In the genomic region with DNA sequence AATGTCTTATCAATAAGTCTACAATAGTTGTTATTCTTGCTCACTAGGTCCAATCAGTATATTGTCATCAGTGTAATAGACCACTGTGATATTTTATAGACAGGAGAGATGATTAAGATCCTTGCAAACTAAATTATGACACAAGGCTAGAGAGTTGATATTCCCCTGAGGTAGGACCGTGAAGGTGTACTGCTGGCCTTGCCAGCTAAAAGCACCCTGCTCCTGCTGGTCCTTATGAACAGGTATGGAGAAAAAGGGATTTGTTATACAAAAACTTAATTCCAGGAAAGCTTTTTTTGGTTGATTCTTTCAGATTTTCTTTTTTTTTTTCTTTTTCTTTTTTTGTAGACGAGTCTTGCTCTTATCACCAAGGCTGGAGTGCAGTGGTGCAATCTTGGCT, we compare ENCODE assay signal across 26 cellular contexts.
"Had no signal": no experiment of that assay in that cellular context is flagged by ENCODE, and none has a peak within 500 bp of the region (broad histone marks: within the 10 kb centered on the region; RNA-seq: fewer than 3 reads in every experiment).

No MANE protein-coding gene starts in this region.

- H3K27ac ChIP-seq: stomach, suprapubic skin, testis, thoracic aorta, thyroid gland, tibial artery, tibial nerve, transverse colon, upper lobe of left lung, upper lobe of right lung, uterus, vagina had no signal

- H3K36me3 ChIP-seq: stomach, suprapubic skin, thoracic aorta, thyroid gland, tibial artery, tibial nerve, transverse colon, upper lobe of left lung, upper lobe of right lung, uterus, vagina had no signal

- H3K4me3 ChIP-seq: stomach, suprapubic skin, testis, thoracic aorta, thyroid gland, tibial artery, tibial nerve, transverse colon, upper lobe of left lung, upper lobe of right lung, uterus, vagina had no signal

- H3K9me3 ChIP-seq: suprapubic skin, testis, thoracic aorta, thyroid gland, tibial artery, transverse colon, upper lobe of left lung, upper lobe of right lung, uterus, vagina had no signal

- ATAC-seq: stimulated activated effector memory CD8-positive, alpha-beta T cell treated with anti-CD3 and anti-CD28 coated beads, Interleukin-12 subunit alpha, Interleukin-12 subunit beta, amount 100 ng/mL, for 72 hours; stimulated activated memory B cell treated with anti-CD40 and anti-IgM and Interleukin-4, amounts not matched to agents 10 μg/mL and 1 μg/mL and 100 μg/mL, for 72 hours; stimulated activated naive B cell treated with anti-CD40 and anti-IgM and Interleukin-4, amounts not matched to agents 10 μg/mL and 1 μg/mL and 100 μg/mL, for 72 hours; stimulated activated naive CD8-positive, alpha-beta T cell treated with anti-CD3 and anti-CD28 coated beads, Interleukin-15, amount 100 ng/mL, for 72 hours; stimulated activated naive CD8-positive, alpha-beta T cell treated with anti-CD3 and anti-CD28 coated beads, Interleukin-15, Interleukin-2, amounts not matched to agents 100 U/mL and 50 U/mL, for 24 hours; upper lobe of right lung had no signal

- DNase-seq: stimulated activated CD4-positive, alpha-beta T cell treated with anti-CD3 and anti-CD28 coated beads, Interleukin-2, amount 100 ng/mL, for 48 hours; stimulated activated CD4-positive, alpha-beta T cell treated with anti-CD3 and anti-CD28 coated beads, Interleukin-4, amount 100 ng/mL, for 1 hour; stimulated activated CD4-positive, alpha-beta T cell treated with anti-CD3 and anti-CD28 coated beads, Interleukin-4, amount 100 ng/mL, for 24 hours; stimulated activated CD4-positive, alpha-beta T cell treated with anti-CD3 and anti-CD28 coated beads, Interleukin-4, amount 100 ng/mL, for 4 hours; stimulated activated CD8-positive, alpha-beta memory T cell treated with anti-CD3 and anti-CD28 coated beads, Interleukin-4, amount 100 ng/mL, for 48 hours; stimulated activated naive B cell treated with anti-CD40 and anti-IgM and Interleukin-4, amounts not matched to agents 10 μg/mL and 1 μg/mL and 100 μg/mL, for 72 hours; stimulated activated naive CD4-positive, alpha-beta T cell; stimulated activated naive CD4-positive, alpha-beta T cell treated with Interleukin-2 at 50 U/mL for 16 hours; stimulated activated naive CD8-positive, alpha-beta T cell treated with anti-CD3 and anti-CD28 coated beads, Interleukin-15, amount 100 ng/mL, for 72 hours; stimulated activated naive CD8-positive, alpha-beta T cell treated with anti-CD3 and anti-CD28 coated beads, Interleukin-15, Interleukin-2, amounts not matched to agents 100 U/mL and 50 U/mL, for 24 hours; stomach; substantia nigra; testis; thyroid gland; tibial artery; transverse colon; trophoblast cell; upper lobe of left lung; upper lobe of right lung; uterus had no signal

- H3K4me1 ChIP-seq: stomach, suprapubic skin, testis, tibial artery, tibial nerve, transverse colon, upper lobe of right lung, uterus, vagina had no signal
